16 cellular contexts compared by ENCODE assay signal in the genomic region with DNA sequence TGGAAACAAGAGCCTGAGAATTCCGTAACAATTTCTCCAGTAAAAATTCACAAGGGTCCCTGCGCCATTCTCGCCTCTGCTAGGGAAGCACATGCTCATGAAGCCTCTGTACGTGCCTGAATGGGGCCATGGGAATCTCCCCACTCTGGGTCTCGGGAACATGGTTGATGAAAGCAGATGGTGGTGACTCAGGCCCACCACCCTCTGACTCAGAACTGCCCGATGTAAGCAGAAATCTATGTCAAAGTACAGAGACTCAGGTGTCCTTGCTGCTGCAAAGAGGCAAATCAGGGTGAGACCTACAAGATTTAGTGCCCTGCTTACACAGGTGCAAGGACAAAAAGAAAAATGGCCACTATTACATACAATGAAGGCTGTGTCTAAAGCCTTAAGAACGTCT.
DNase-seq lines count a peak whose midpoint lies in the region; ATAC-seq and TF ChIP-seq lines count a peak whose summit lies in the region.
"Had no signal": no experiment of that assay in that cellular context is flagged by ENCODE, and none has a peak within 500 bp of the region (broad histone marks: within the 10 kb centered on the region; RNA-seq: fewer than 3 reads in every experiment).

No MANE protein-coding gene starts in this region.

- H3K9ac ChIP-seq in mammary epithelial cell (ENCODE audit: insufficient read depth, low read length): no peak overlapping the region
- H3K9ac ChIP-seq: BLaER1 treated with 17β-estradiol and CSF1 and Interleukin-3, amounts not matched to agents 10 nM and 100 nM had no signal

- ATAC-seq in GM21576 (IDR thresholded peaks at IDR 0.05; ENCODE audit: unreplicated experiment) (no peak), gastrocnemius medialis (no peak)
- ATAC-seq: GM12878; left lung; naive thymus-derived CD8-positive, alpha-beta T cell had no signal

- WGBS in mammary epithelial cell (ENCODE audit: low coverage, missing lambda C conversion rate): 71% methylated on average over 7 of the region's 7 CpGs

- TF ChIP-seq POLR2A in gastrocnemius medialis (IDR thresholded peaks at IDR 0.05): no peak

- no peaks in the 10 kb centered on the region for H4K20me1 ChIP-seq in mammary epithelial cell (ENCODE audit: insufficient read depth, low read length)

- in situ Hi-C loops in mammary epithelial cell (cut with MboI; ENCODE audit: low sequenced_read_pairs in 2 of 2): no loop called here
- in situ Hi-C loops in gastrocnemius medialis (cut with MboI; ENCODE audit: low sequenced_read_pairs in 4 of 4): loop anchor here in 1 of 4 donors (10.0 kb wide), 1 partner anchor 269 kb away; no protein-coding TSS in a partner anchor

- H3K4me3 ChIP-seq in mammary epithelial cell (replicated peaks in 1 of 3; ENCODE audit: insufficient read depth in 1 of 3, low read depth in 2 of 3, low read length in 3 of 3): no peak overlapping the region
- no peak overlapping the region for H3K4me3 ChIP-seq in gastrocnemius medialis
- H3K4me3 ChIP-seq: BLaER1 treated with 17β-estradiol and CSF1 and Interleukin-3, amounts not matched to agents 10 nM and 100 nM; GM12878; left lung; stomach had no signal

- BruUV-seq in mammary epithelial cell (replicated peaks; lab: Mats Ljungman, UMichigan): no TSS peak

- H3K4me1 ChIP-seq in mammary epithelial cell (ENCODE audit: insufficient read depth, low read length) (peaks cover 6% of the 10 kb centered on the region), gastrocnemius medialis (peaks cover 0 to 3% of the 10 kb centered on the region in 2 donors)
- H3K4me1 ChIP-seq: left lung had no signal

- peaks cover 13% of the 10 kb centered on the region for H3K79me2 ChIP-seq in mammary epithelial cell (ENCODE audit: insufficient read depth, low read length)

- dilution Hi-C loops in mammary epithelial cell (cut with HindIII; ENCODE audit: low sequenced_read_pairs): loop anchor here (5.0 kb wide), 1 partner anchor 51 kb away; no protein-coding TSS in a partner anchor

- intact Hi-C loops in mammary epithelial cell (cut with micrococcal nuclease) (no loop called here), gastrocnemius medialis (cut with DNase I; ENCODE audit: low total_unique reads) (no loop called here)

- no peak overlapping the region for H2AFZ ChIP-seq in mammary epithelial cell (ENCODE audit: low read depth, low read length)

- no peak overlapping the region for H3K4me2 ChIP-seq in mammary epithelial cell (ENCODE audit: insufficient read depth, low read depth, low read length)

- no peak overlapping the region for H3K27ac ChIP-seq in mammary epithelial cell (ENCODE audit: insufficient read depth, low read depth, low read length)
- H3K27ac ChIP-seq in gastrocnemius medialis: no peak overlapping the region
- H3K27ac ChIP-seq: BLaER1 treated with 17β-estradiol and CSF1 and Interleukin-3, amounts not matched to agents 10 nM and 100 nM; left lung; stomach had no signal

- no peaks in the 10 kb centered on the region for H3K9me3 ChIP-seq in mammary epithelial cell (replicated peaks; ENCODE audit: insufficient read depth, low read length)
- no peaks in the 10 kb centered on the region for H3K9me3 ChIP-seq in gastrocnemius medialis
- H3K9me3 ChIP-seq: left lung, stomach had no signal

- peak; percentile 79 for DNase-seq in EL
- DNase-seq in HT1080 (ENCODE audit: low read depth): peak; percentile 85
- DNase-seq in mammary epithelial cell: peak; percentile 92
- peak; percentile 20 for DNase-seq in kidney glomerular epithelial cell (lab: John Stamatoyannopoulos, UW)
- no peak for DNase-seq in NCI-H1436 treated with DMSO at 0.1 percent for 48 hours (lab: John Stamatoyannopoulos, UW)
- no peak for DNase-seq in NCI-H128 (lab: John Stamatoyannopoulos, UW; ENCODE audit: unreplicated experiment)
- no peak for DNase-seq in gastrocnemius medialis
- DNase-seq: DMS79 treated with DMSO at 0.1 percent for 48 hours; glutamatergic neuron; left lung; naive thymus-derived CD8-positive, alpha-beta T cell; NCI-H2107; stomach had no signal

- CTCF ChIA-PET in mammary epithelial cell (lab: Charles Lee; ENCODE audit: low non-redundant PET): no interaction called here

- no peaks in the 10 kb centered on the region for H3K36me3 ChIP-seq in mammary epithelial cell (ENCODE audit: insufficient read depth, low read length)
- no peaks in the 10 kb centered on the region for H3K36me3 ChIP-seq in gastrocnemius medialis
- H3K36me3 ChIP-seq: left lung, stomach had no signal

- H3K27me3 ChIP-seq in mammary epithelial cell (ENCODE audit: insufficient read depth, low read length): no peaks in the 10 kb centered on the region
- H3K27me3 ChIP-seq in gastrocnemius medialis: no peaks in the 10 kb centered on the region
- H3K27me3 ChIP-seq: left lung, stomach had no signal

- TF ChIP-seq CTCF in mammary epithelial cell (conservative IDR thresholded peaks at IDR 0.05 in 1 of 2, IDR thresholded peaks at IDR 0.05 in 1 of 2; ENCODE audit: extremely low read depth in 1 of 2, insufficient read depth in 1 of 2, low read depth in 1 of 2, low read length in 2 of 2) (no peak), gastrocnemius medialis (IDR thresholded peaks at IDR 0.05 in 4 of 5, conservative IDR thresholded peaks at IDR 0.05 in 1 of 5) (no peak)

Comparison
In these comparisons a context has a peak if more than half of its experiments do, and no peak if none do; other contexts are left out.
1. DNase-seq: peak in EL (single experiment), HT1080 (single experiment), mammary epithelial cell (single experiment) and kidney glomerular epithelial cell (single experiment); none in NCI-H1436 treated with DMSO at 0.1 percent for 48 hours (single experiment), NCI-H128 (single experiment) and gastrocnemius medialis (0 of 2).